Comparison of ENCODE assay signal across 8 cellular contexts in the genomic region with DNA sequence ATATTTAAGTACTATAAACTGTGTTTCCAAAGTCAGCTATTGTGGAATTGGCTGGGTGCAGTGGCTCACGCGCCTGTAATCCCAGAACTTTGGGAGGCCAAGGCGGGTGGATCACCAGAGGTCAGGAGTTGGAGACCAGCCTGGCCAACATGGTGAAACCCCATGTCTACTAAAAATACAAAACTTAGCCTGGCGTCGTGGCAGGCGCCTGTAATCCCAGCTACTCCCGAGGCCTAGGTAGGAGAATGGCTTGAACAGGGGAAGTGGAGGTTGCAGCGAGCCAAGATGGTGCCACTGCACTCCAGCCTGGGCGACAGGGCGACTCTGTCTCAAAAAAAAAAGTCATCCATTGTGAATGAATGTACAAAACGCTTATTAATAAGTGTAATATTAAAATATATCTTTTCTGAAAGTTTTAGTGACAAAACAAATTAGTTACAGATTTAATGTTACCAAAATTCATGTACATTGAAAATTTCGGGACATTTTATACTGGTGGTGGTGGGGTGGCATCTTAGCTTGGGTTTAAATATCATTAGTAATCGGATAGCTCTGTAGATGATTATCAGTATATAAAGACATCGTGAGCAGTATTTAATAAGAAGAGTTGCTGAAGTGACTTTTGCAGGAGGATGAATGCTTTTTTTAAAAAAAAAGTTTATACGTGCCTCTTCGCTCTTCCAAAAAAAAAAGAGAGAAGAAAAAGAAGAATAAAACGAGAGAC. TPM values are rescaled to one million over a fixed set of nuclear protein-coding genes. Genes with fewer than 3 reads are reported as not detected.
DNase-seq lines count a peak whose midpoint lies in the region; ATAC-seq and TF ChIP-seq lines count a peak whose summit lies in the region.

No MANE protein-coding gene starts in this region.

- TF ChIP-seq CTCF in Loucy (conservative IDR thresholded peaks at IDR 0.05; ENCODE audit: low read length) (no peak), neutrophil (IDR thresholded peaks at IDR 0.05) (no peak)

- no peaks in the 10 kb centered on the region for H3K9me3 ChIP-seq in CD8-positive, alpha-beta memory T cell (ENCODE audit: low read length)
- H3K9me3 ChIP-seq in Loucy (ENCODE audit: insufficient read depth, low read depth, low read length) (no peaks in the 10 kb centered on the region), duodenal mucosa (ENCODE audit: control insufficient read depth in 1 of 2, low read length in 2 of 2) (no peaks in the 10 kb centered on the region), neutrophil (no peaks in the 10 kb centered on the region)

- H3K36me3 ChIP-seq in CD8-positive, alpha-beta memory T cell (ENCODE audit: insufficient read depth, low read length): peaks cover 5% of the 10 kb centered on the region
- H3K36me3 ChIP-seq in Loucy (ENCODE audit: insufficient read depth, low read length): peaks cover 25% of the 10 kb centered on the region; the same call in 1 of the 2 replicates
- H3K36me3 ChIP-seq in duodenal mucosa (ENCODE audit: control insufficient read depth in 1 of 2, insufficient read depth in 2 of 2, low read length in 2 of 2): peaks cover 4 to 16% of the 10 kb centered on the region in 2 donors
- H3K36me3 ChIP-seq in neutrophil: peaks cover 15% of the 10 kb centered on the region

- H3K27me3 Mint-ChIP-seq in CD8-positive, alpha-beta memory T cell: peaks cover 0 to 2% of the 10 kb centered on the region in 2 donors

- CTCF ChIA-PET in CD8-positive, alpha-beta memory T cell (lab: Charles Lee): interaction anchor here (0.9 to 2.3 kb wide), 8 partner anchors 10 to 860 kb away, joined by 3 to 10 read pairs (median 4); partner anchors contain the start of genes CTH and ZRANB2

- H3K79me2 ChIP-seq in Loucy (ENCODE audit: insufficient read depth, low read length): peaks cover 96% of the 10 kb centered on the region

- H3K27me3 ChIP-seq in CD8-positive, alpha-beta memory T cell (ENCODE audit: insufficient read depth, low read length, poor library complexity, severe bottlenecking): no peaks in the 10 kb centered on the region
- H3K27me3 ChIP-seq in Loucy (ENCODE audit: insufficient read depth, low read length, poor library complexity, severe bottlenecking) (no peaks in the 10 kb centered on the region), duodenal mucosa (ENCODE audit: control insufficient read depth in 1 of 2, insufficient read depth in 2 of 2, low read length in 2 of 2) (no peaks in the 10 kb centered on the region), neutrophil (no peaks in the 10 kb centered on the region)

- H4K20me1 ChIP-seq in Loucy (ENCODE audit: insufficient read depth, low read length, poor library complexity, severe bottlenecking): peaks cover 40% of the 10 kb centered on the region

- H3K9me2 ChIP-seq in Loucy (replicated peaks; ENCODE audit: low read depth, low read length): no peaks in the 10 kb centered on the region

- peak overlapping the region; percentile 92 to 98 (median 94) for H3K4me3 Mint-ChIP-seq in CD8-positive, alpha-beta memory T cell

- peaks cover 45 to 60% (median 56%) of the 10 kb centered on the region in 3 donors for H3K4me1 Mint-ChIP-seq in CD8-positive, alpha-beta memory T cell

- H3K4me2 ChIP-seq in Loucy (ENCODE audit: low read depth, low read length, poor library complexity, severe bottlenecking): peak overlapping the region; percentile 97

- ATAC-seq in GM21515 (IDR thresholded peaks at IDR 0.05; ENCODE audit: unreplicated experiment): peak; percentile 5
- no peak for ATAC-seq in GM21447 (IDR thresholded peaks at IDR 0.05; ENCODE audit: unreplicated experiment)

- peak overlapping the region; percentile 98 for H3K27ac ChIP-seq in CD8-positive, alpha-beta memory T cell (ENCODE audit: low read depth, low read length)
- H3K27ac ChIP-seq in duodenal mucosa (ENCODE audit: low read depth, low read length) (peak overlapping the region; percentile 98), neutrophil (peak overlapping the region; percentile 95)

- POLR2A ChIA-PET in CD8-positive, alpha-beta memory T cell (lab: Charles Lee): interaction anchor here (0.9 to 2.6 kb wide), 8 partner anchors 12 to 860 kb away, joined by 3 to 25 read pairs (median 12); partner anchors contain the start of genes ANKRD13C, CTH, LRRC40 and ZRANB2

- peak overlapping the region; percentile 94 for H3K9ac ChIP-seq in Loucy (ENCODE audit: low read depth, low read length, poor library complexity, severe bottlenecking)
- H3K9ac ChIP-seq in duodenal mucosa (ENCODE audit: low read depth in 1 of 2, low read length in 2 of 2): peak overlapping the region; percentile 85 to 97

- H3K27ac Mint-ChIP-seq in CD8-positive, alpha-beta memory T cell: peak overlapping the region; percentile 97 to 99 (median 98)

- no peaks in the 10 kb centered on the region for H3F3A ChIP-seq in Loucy (ENCODE audit: low read depth)

- peaks cover 0 to 54% (median 11%) of the 10 kb centered on the region in 3 donors for H3K36me3 Mint-ChIP-seq in CD8-positive, alpha-beta memory T cell

- no peaks in the 10 kb centered on the region for H3K9me3 Mint-ChIP-seq in CD8-positive, alpha-beta memory T cell

- peak overlapping the region; percentile 95 for H2AFZ ChIP-seq in Loucy (ENCODE audit: low read length)

- H3K4me3 ChIP-seq in CD8-positive, alpha-beta memory T cell (ENCODE audit: low read length): peak overlapping the region; percentile 56
- H3K4me3 ChIP-seq in Loucy (ENCODE audit: low read length, poor library complexity, severe bottlenecking) (peak overlapping the region; percentile 91), duodenal mucosa (ENCODE audit: low read depth in 1 of 2, low read length in 2 of 2) (peak overlapping the region; percentile 82 to 94), neutrophil (ENCODE audit: low read depth in 1 of 2, low read length in 1 of 2) (peak overlapping the region; percentile 79 to 83)

- peaks cover 38% of the 10 kb centered on the region for H3K4me1 ChIP-seq in CD8-positive, alpha-beta memory T cell (ENCODE audit: insufficient read depth, low read length)
- H3K4me1 ChIP-seq in Loucy (ENCODE audit: insufficient read depth, low read length, poor library complexity, severe bottlenecking): peaks cover 40% of the 10 kb centered on the region
- H3K4me1 ChIP-seq in duodenal mucosa (ENCODE audit: control insufficient read depth in 1 of 2, insufficient read depth in 2 of 2, low read length in 2 of 2): peaks cover 14 to 23% of the 10 kb centered on the region in 2 donors
- peaks cover 28 to 29% of the 10 kb centered on the region in 2 experiments for H3K4me1 ChIP-seq in neutrophil (ENCODE audit: control insufficient read depth in 1 of 2, insufficient read depth in 1 of 2, low read depth in 1 of 2, low read length in 1 of 2)

- DNase-seq in CD8-positive, alpha-beta memory T cell: no peak
- no peak for DNase-seq in NCI-H345 treated with DMSO at 0.1 percent for 48 hours (lab: John Stamatoyannopoulos, UW; ENCODE audit: unreplicated experiment)
- DNase-seq in nucleus accumbens (lab: John Stamatoyannopoulos, UW): no peak

RNA-seq across cellular contexts. Expression of gene SRSF11, which starts 0.5 kb away (rescaled TPM):
- total RNA-seq in CD8-positive, alpha-beta memory T cell: 100 to 1,000 TPM; 160 TPM
- 104 TPM for polyA plus RNA-seq in CD8-positive, alpha-beta memory T cell

RNA-seq across cellular contexts. Expression of gene LRRC40, which starts 15.3 kb away (rescaled TPM):
- total RNA-seq in CD8-positive, alpha-beta memory T cell: 10 to 100 TPM; 20.9 to 23.1 TPM
- polyA plus RNA-seq in CD8-positive, alpha-beta memory T cell: 7.5 TPM
